13 cellular contexts compared by ENCODE assay signal in the genomic region with DNA sequence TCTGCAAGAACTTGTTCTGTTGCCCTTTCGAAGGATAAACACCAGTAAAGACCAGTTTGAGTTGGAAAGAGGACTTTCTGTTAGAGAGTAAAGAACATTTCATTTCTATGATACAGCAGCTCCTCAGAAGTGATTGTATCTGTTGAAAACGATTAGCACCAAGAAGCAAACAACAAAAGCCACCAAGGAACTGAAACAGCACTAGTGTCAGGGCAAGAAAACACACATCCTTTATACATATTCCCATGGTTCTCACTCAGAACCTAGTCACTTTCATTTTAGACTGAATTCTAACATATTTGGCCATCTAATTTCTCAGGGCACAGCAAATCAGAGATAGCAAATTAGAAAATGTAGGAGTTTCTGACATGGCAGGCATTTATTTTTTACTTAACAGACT.
DNase-seq lines count a peak whose midpoint lies in the region; ATAC-seq and TF ChIP-seq lines count a peak whose summit lies in the region.
"Had no signal": no experiment of that assay in that cellular context is flagged by ENCODE, and none has a peak within 500 bp of the region (broad histone marks: within the 10 kb centered on the region; RNA-seq: fewer than 3 reads in every experiment).

No MANE protein-coding gene starts in this region.

- H3K27ac Mint-ChIP-seq in T-helper 2 cell treated with Interferon-gamma antibody and Interleukin-4, amounts not matched to agents 5 μg/mL and 100 μg/mL, for 36 hours = peak overlapping the region; percentile 82
- H3K27ac Mint-ChIP-seq: activated T-cell treated with anti-CD3 and anti-CD28 coated beads, Interleukin-2, amount 50 U/mL, for 24 hours had no signal

- H3K27me3 Mint-ChIP-seq in T-helper 2 cell treated with Interferon-gamma antibody and Interleukin-4, amounts not matched to agents 5 μg/mL and 100 μg/mL, for 36 hours (ENCODE audit: low read depth) = no peaks in the 10 kb centered on the region
- H3K27me3 Mint-ChIP-seq: activated T-cell treated with anti-CD3 and anti-CD28 coated beads, Interleukin-2, amount 50 U/mL, for 24 hours had no signal

- H3K4me1 Mint-ChIP-seq in T-helper 2 cell treated with Interferon-gamma antibody and Interleukin-4, amounts not matched to agents 5 μg/mL and 100 μg/mL, for 36 hours (ENCODE audit: low read depth) = peaks cover 11% of the 10 kb centered on the region

- no peak for TF ChIP-seq EP300 in esophagus muscularis mucosa (IDR thresholded peaks at IDR 0.05)

- TF ChIP-seq CTCF in GM12864 (IDR thresholded peaks at IDR 0.05; ENCODE audit: low read depth, low read length, missing control alignments) = no peak
- no peak for TF ChIP-seq CTCF in esophagus muscularis mucosa (IDR thresholded peaks at IDR 0.05)

- no peak for TF ChIP-seq POLR2A in esophagus muscularis mucosa (IDR thresholded peaks at IDR 0.05; ENCODE audit: low read depth)

- peaks cover 6% of the 10 kb centered on the region for H3K36me3 Mint-ChIP-seq in T-helper 2 cell treated with Interferon-gamma antibody and Interleukin-4, amounts not matched to agents 5 μg/mL and 100 μg/mL, for 36 hours (ENCODE audit: low read depth)

- intact Hi-C loops in esophagus muscularis mucosa (cut with DNase I) = no loop called here

- 73% methylated on average over 2 of the region's 2 CpGs for WGBS in esophagus muscularis mucosa

- ATAC-seq in GM19025 (IDR thresholded peaks at IDR 0.05; ENCODE audit: low read depth, unreplicated experiment) = peak; percentile 39
- ATAC-seq in HG02642 (IDR thresholded peaks at IDR 0.05; ENCODE audit: poor library complexity, unreplicated experiment) = peak; percentile 60

- H3K4me3 Mint-ChIP-seq in T-helper 2 cell treated with Interferon-gamma antibody and Interleukin-4, amounts not matched to agents 5 μg/mL and 100 μg/mL, for 36 hours = peak overlapping the region; percentile 61
- H3K4me3 Mint-ChIP-seq: activated T-cell treated with anti-CD3 and anti-CD28 coated beads, Interleukin-2, amount 50 U/mL, for 24 hours had no signal

- DNase-seq in GM12864 (ENCODE audit: low read depth) (peak; percentile 26), esophagus muscularis mucosa (ENCODE audit: extremely low spot score) (no peak)
- DNase-seq in T-helper 2 cell treated with Interferon-gamma antibody and Interleukin-4, amounts not matched to agents 5 μg/mL and 100 μg/mL, for 36 hours (ENCODE audit: low spot score) = no peak
- no peak for DNase-seq in effector CD8-positive, alpha-beta T cell (lab: John Stamatoyannopoulos, UW)
- no peak for DNase-seq in activated CD8-positive, alpha-beta memory T cell treated with anti-CD3 and anti-CD28 coated beads, Interleukin-2, amount 50 U/mL, for 4 hours
- no peak for DNase-seq in stimulated activated CD4-positive, alpha-beta T cell treated with anti-CD3 and anti-CD28 coated beads, Interleukin-4, amount 100 ng/mL, for 4 hours
- DNase-seq: activated T-cell treated with anti-CD3 and anti-CD28 coated beads, Interleukin-2, amount 50 U/mL, for 24 hours; AML-193; NCI-H2227 treated with DMSO at 0.1 percent for 48 hours; RPMI8226; sigmoid colon had no signal

- H3K27me3 ChIP-seq in esophagus muscularis mucosa = no peaks in the 10 kb centered on the region
- H3K27me3 ChIP-seq: sigmoid colon had no signal

- H3K4me3 ChIP-seq in GM12864 (ENCODE audit: low read depth, low read length) = no peak overlapping the region
- no peak overlapping the region for H3K4me3 ChIP-seq in esophagus muscularis mucosa
- H3K4me3 ChIP-seq: sigmoid colon had no signal

- peaks cover 0 to 7% (median 0%) of the 10 kb centered on the region in 4 donors for H3K36me3 ChIP-seq in esophagus muscularis mucosa
- H3K36me3 ChIP-seq: sigmoid colon had no signal

- H3K27ac ChIP-seq in esophagus muscularis mucosa (replicated peaks in 1 of 4) = no peak overlapping the region
- H3K27ac ChIP-seq: sigmoid colon had no signal

- H3K4me1 ChIP-seq in esophagus muscularis mucosa = peaks cover 3 to 46% (median 15%) of the 10 kb centered on the region in 4 donors

- no peaks in the 10 kb centered on the region for H3K9me3 ChIP-seq in esophagus muscularis mucosa
- H3K9me3 ChIP-seq: sigmoid colon had no signal

- no peaks in the 10 kb centered on the region for H3K9me3 Mint-ChIP-seq in T-helper 2 cell treated with Interferon-gamma antibody and Interleukin-4, amounts not matched to agents 5 μg/mL and 100 μg/mL, for 36 hours
- H3K9me3 Mint-ChIP-seq: activated T-cell treated with anti-CD3 and anti-CD28 coated beads, Interleukin-2, amount 50 U/mL, for 24 hours had no signal
